ENCODE assay signal across 31 cellular contexts in the genomic region with DNA sequence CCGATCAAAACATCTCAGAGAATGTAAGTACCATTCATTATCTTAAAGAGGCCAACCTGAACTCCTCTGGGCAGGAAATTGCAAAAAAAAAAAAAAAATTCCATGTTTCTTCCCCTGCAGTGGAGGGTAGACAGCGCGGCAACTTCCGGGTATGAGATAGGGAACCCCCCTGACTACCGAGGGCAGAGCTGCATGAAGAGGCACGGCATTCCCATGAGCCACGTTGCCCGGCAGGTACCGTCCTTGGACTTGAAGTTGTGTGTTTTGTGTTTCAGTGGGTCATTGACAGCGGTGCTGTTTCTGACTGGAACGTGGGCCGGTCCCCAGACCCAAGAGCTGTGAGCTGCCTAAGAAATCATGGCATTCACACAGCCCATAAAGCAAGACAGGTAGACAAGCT. TPM values are rescaled to one million over a fixed set of nuclear protein-coding genes. Genes with fewer than 3 reads are reported as not detected.
"Had no signal": no experiment of that assay in that cellular context is flagged by ENCODE, and none has a peak within 500 bp of the region (broad histone marks: within the 10 kb centered on the region; RNA-seq: fewer than 3 reads in every experiment).

No MANE protein-coding gene starts in this region.

- H3K9me3 ChIP-seq: ascending aorta, Peyer's patch, SJSA1, SK-N-SH had no signal

- H3K4me3 ChIP-seq: ascending aorta, cardiac muscle cell, Peyer's patch, SJSA1 had no signal

- H3K4me1 ChIP-seq: ascending aorta, SJSA1 had no signal

- H3K4me3 Mint-ChIP-seq: activated CD4-positive, alpha-beta T cell treated with anti-CD3 and anti-CD28 coated beads for 36 hours; activated CD4-positive, alpha-beta T cell treated with anti-CD3 and anti-CD28 coated beads, Interleukin-2, amount 10 ng/mL, durations not matched to agents 7 days and 5 days; activated CD8-positive, alpha-beta T cell treated with anti-CD3 and anti-CD28 coated beads, Interleukin-2, amount 10 ng/mL, durations not matched to agents 7 days and 5 days; activated naive CD4-positive, alpha-beta T cell treated with anti-CD3 and anti-CD28 coated beads, Interleukin-2, amount 50 U/mL, for 24 hours; activated naive CD8-positive, alpha-beta T cell treated with anti-CD3 and anti-CD28 coated beads, Interleukin-2, amount 10 ng/mL, durations not matched to agents 7 days and 5 days; activated T-cell treated with anti-CD3 and anti-CD28 coated beads, Interleukin-2, amount 50 U/mL, for 24 hours; T-helper 1 cell treated with Interleukin-12 subunit alpha and Interleukin-12 subunit beta and Interleukin-4 antibody, amounts not matched to agents 30 μg/mL and 1 μg/mL, for 36 hours; T-helper 2 cell treated with Interferon-gamma antibody and Interleukin-4, amounts not matched to agents 5 μg/mL and 100 μg/mL, for 36 hours; WTC11 had no signal

- H3K9me2 ChIP-seq: SK-N-SH had no signal

- H3K9ac ChIP-seq: SK-N-SH had no signal

- H3K27me3 ChIP-seq: ascending aorta, cardiac muscle cell, Peyer's patch, SJSA1 had no signal

- H3K9me3 Mint-ChIP-seq: activated CD4-positive, alpha-beta T cell treated with anti-CD3 and anti-CD28 coated beads, Interleukin-2, amount 10 ng/mL, durations not matched to agents 7 days and 5 days; activated naive CD4-positive, alpha-beta T cell treated with anti-CD3 and anti-CD28 coated beads, Interleukin-2, amount 50 U/mL, for 24 hours; activated naive CD8-positive, alpha-beta T cell treated with anti-CD3 and anti-CD28 coated beads, Interleukin-2, amount 10 ng/mL, durations not matched to agents 7 days and 5 days; activated T-cell treated with anti-CD3 and anti-CD28 coated beads, Interleukin-2, amount 50 U/mL, for 24 hours; activated T-helper 2 cell treated with anti-CD3 and anti-CD28 coated beads, Interferon-gamma antibody, Interleukin-2, Interleukin-4, amounts not matched to agents 10 μg/mL and 5 μg/mL and 100 μg/mL, durations not matched to agents 14 hours and 24 hours and 36 hours; T-helper 1 cell treated with Interleukin-12 subunit alpha and Interleukin-12 subunit beta and Interleukin-4 antibody, amounts not matched to agents 30 μg/mL and 1 μg/mL, for 36 hours; T-helper 2 cell treated with Interferon-gamma antibody and Interleukin-4, amounts not matched to agents 5 μg/mL and 100 μg/mL, for 36 hours; WTC11 had no signal

- H3K27ac Mint-ChIP-seq: activated CD4-positive, alpha-beta T cell treated with anti-CD3 and anti-CD28 coated beads for 36 hours; activated CD4-positive, alpha-beta T cell treated with anti-CD3 and anti-CD28 coated beads, Interleukin-2, amount 10 ng/mL, durations not matched to agents 7 days and 5 days; activated CD8-positive, alpha-beta T cell treated with anti-CD3 and anti-CD28 coated beads, Interleukin-2, amount 10 ng/mL, durations not matched to agents 7 days and 5 days; activated naive CD4-positive, alpha-beta T cell treated with anti-CD3 and anti-CD28 coated beads, Interleukin-2, amount 50 U/mL, for 24 hours; activated naive CD8-positive, alpha-beta T cell treated with anti-CD3 and anti-CD28 coated beads, Interleukin-2, amount 10 ng/mL, durations not matched to agents 7 days and 5 days; activated T-cell treated with anti-CD3 and anti-CD28 coated beads, Interleukin-2, amount 50 U/mL, for 24 hours; activated T-helper 2 cell treated with anti-CD3 and anti-CD28 coated beads, Interferon-gamma antibody, Interleukin-2, Interleukin-4, amounts not matched to agents 10 μg/mL and 5 μg/mL and 100 μg/mL, durations not matched to agents 14 hours and 24 hours and 36 hours; T-helper 1 cell treated with Interleukin-12 subunit alpha and Interleukin-12 subunit beta and Interleukin-4 antibody, amounts not matched to agents 30 μg/mL and 1 μg/mL, for 36 hours; T-helper 2 cell treated with Interferon-gamma antibody and Interleukin-4, amounts not matched to agents 5 μg/mL and 100 μg/mL, for 36 hours had no signal

- ATAC-seq: activated CD4-positive, alpha-beta T cell treated with anti-CD3 and anti-CD28 coated beads for 36 hours; activated CD4-positive, CD25-positive, alpha-beta regulatory T cell treated with anti-CD3 and anti-CD28 coated beads, Interleukin-2, amount 50 U/mL, for 24 hours; activated CD8-positive, alpha-beta T cell treated with anti-CD3 and anti-CD28 coated beads, Interleukin-2, amount 10 ng/mL, durations not matched to agents 7 days and 5 days; WTC11 had no signal

- DNase-seq: activated CD4-positive, alpha-beta T cell treated with anti-CD3 and anti-CD28 coated beads for 36 hours; activated CD4-positive, alpha-beta T cell treated with anti-CD3 and anti-CD28 coated beads, Interleukin-2, amount 10 ng/mL, durations not matched to agents 7 days and 5 days; activated CD4-positive, alpha-beta T cell treated with anti-CD3 and anti-CD28 coated beads, Interleukin-2, amount 50 U/mL, for 48 hours; activated CD8-positive, alpha-beta T cell treated with anti-CD3 and anti-CD28 coated beads, Interleukin-2, amount 10 ng/mL, durations not matched to agents 7 days and 5 days; activated gamma-delta T cell; activated naive CD4-positive, alpha-beta T cell treated with Interleukin-2 at 50 U/mL for 16 hours; activated naive CD8-positive, alpha-beta T cell treated with anti-CD3 and anti-CD28 coated beads, Interleukin-2, amount 10 ng/mL, durations not matched to agents 7 days and 5 days; activated T-cell treated with anti-CD3 and anti-CD28 coated beads, Interleukin-2, amount 50 U/mL, for 24 hours; amygdala; NCI-H1105 treated with DMSO at 0.1 percent for 48 hours; NCI-H1436; NCI-H1694; NCI-H1930; NCI-H2081 treated with DMSO at 0.1 percent for 48 hours; NCI-H345; NCI-H524 treated with DMSO at 0.1 percent for 48 hours; Peyer's patch; RPMI8226; SHP77 treated with DMSO at 0.1 percent for 48 hours; SK-N-SH had no signal

- H3K27me3 Mint-ChIP-seq: activated CD4-positive, alpha-beta T cell treated with anti-CD3 and anti-CD28 coated beads for 36 hours; activated CD4-positive, alpha-beta T cell treated with anti-CD3 and anti-CD28 coated beads, Interleukin-2, amount 10 ng/mL, durations not matched to agents 7 days and 5 days; activated naive CD4-positive, alpha-beta T cell treated with anti-CD3 and anti-CD28 coated beads, Interleukin-2, amount 50 U/mL, for 24 hours; activated naive CD8-positive, alpha-beta T cell treated with anti-CD3 and anti-CD28 coated beads, Interleukin-2, amount 10 ng/mL, durations not matched to agents 7 days and 5 days; activated T-cell treated with anti-CD3 and anti-CD28 coated beads, Interleukin-2, amount 50 U/mL, for 24 hours had no signal

- H3K4me2 ChIP-seq: SK-N-SH had no signal

- H3K27ac ChIP-seq: ascending aorta, cardiac muscle cell, Peyer's patch, SJSA1 had no signal

RNA-seq across cellular contexts. Expression of a gene that starts 16.0 kb away (rescaled TPM):
- total RNA-seq: activated CD4-positive, alpha-beta T cell treated with anti-CD3 and anti-CD28 coated beads for 36 hours; activated CD4-positive, alpha-beta T cell treated with anti-CD3 and anti-CD28 coated beads, Interleukin-2, amount 10 ng/mL, durations not matched to agents 7 days and 5 days; activated CD8-positive, alpha-beta T cell treated with anti-CD3 and anti-CD28 coated beads, Interleukin-2, amount 10 ng/mL, durations not matched to agents 7 days and 5 days; activated naive CD8-positive, alpha-beta T cell treated with anti-CD3 and anti-CD28 coated beads, Interleukin-2, amount 10 ng/mL, durations not matched to agents 7 days and 5 days; MCF 10A; NCI-H460; SJSA1 had no signal
- polyA plus RNA-seq: SK-N-SH had no signal
